In the genomic region with DNA sequence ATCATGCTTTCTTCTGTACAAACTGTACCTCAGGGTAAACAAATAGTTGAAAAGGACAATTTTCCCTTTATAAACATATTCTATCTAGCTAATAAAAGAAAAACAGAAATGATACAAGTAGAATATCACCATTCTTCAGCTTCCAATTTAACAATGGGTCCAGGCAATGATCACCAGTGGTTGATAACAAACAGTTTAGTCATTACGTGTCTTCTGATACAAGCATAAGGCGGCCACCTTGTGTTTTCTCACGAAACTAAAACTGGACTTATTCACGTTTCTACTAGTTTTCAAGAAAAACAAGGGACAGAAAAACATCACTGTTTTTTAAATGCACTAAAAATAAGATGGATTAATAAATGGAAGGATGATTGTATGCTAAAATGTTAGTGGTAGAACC, we compare ENCODE assay signal across 17 cellular contexts. TPM values are rescaled to one million over a fixed set of nuclear protein-coding genes. Genes with fewer than 3 reads are reported as not detected.
DNase-seq lines count a peak whose midpoint lies in the region; TF ChIP-seq lines count a peak whose summit lies in the region.
"Had no signal": no experiment of that assay in that cellular context is flagged by ENCODE, and none has a peak within 500 bp of the region (broad histone marks: within the 10 kb centered on the region; RNA-seq: fewer than 3 reads in every experiment).

No MANE protein-coding gene starts in this region.

- no peaks in the 10 kb centered on the region for H3K36me3 ChIP-seq in CD8-positive, alpha-beta memory T cell (ENCODE audit: insufficient read depth, low read length)
- peaks cover 42% of the 10 kb centered on the region for H3K36me3 ChIP-seq in HUES64 (ENCODE audit: insufficient read depth, low read length)

- no peak overlapping the region for H3K4me3 Mint-ChIP-seq in CD8-positive, alpha-beta memory T cell
- no peak overlapping the region for H3K4me3 Mint-ChIP-seq in osteocyte (ENCODE audit: unreplicated experiment)
- H3K4me3 Mint-ChIP-seq: brain, nephron progenitor cell had no signal

- peaks cover 33 to 59% (median 51%) of the 10 kb centered on the region in 3 donors for H3K4me1 Mint-ChIP-seq in CD8-positive, alpha-beta memory T cell
- peaks cover 24% of the 10 kb centered on the region for H3K4me1 Mint-ChIP-seq in osteocyte (ENCODE audit: unreplicated experiment)
- H3K4me1 Mint-ChIP-seq: nephron progenitor cell had no signal

- no peak overlapping the region for H3K27ac ChIP-seq in CD8-positive, alpha-beta memory T cell (ENCODE audit: low read depth, low read length)
- peak overlapping the region; percentile 52 for H3K27ac ChIP-seq in HUES64 (ENCODE audit: low read depth, low read length)

- TF ChIP-seq CTCF in choroid plexus epithelial cell (conservative IDR thresholded peaks at IDR 0.05; ENCODE audit: low read depth, low read length) (no peak), osteocyte (IDR thresholded peaks at IDR 0.05) (no peak)

- no peaks in the 10 kb centered on the region for H3K9me3 Mint-ChIP-seq in CD8-positive, alpha-beta memory T cell
- H3K9me3 Mint-ChIP-seq in osteocyte (ENCODE audit: unreplicated experiment), result no peaks in the 10 kb centered on the region

- no peak overlapping the region for H3K4me3 ChIP-seq in CD8-positive, alpha-beta memory T cell (ENCODE audit: low read length)
- H3K4me3 ChIP-seq in HUES64 (ENCODE audit: low read length) (no peak overlapping the region), choroid plexus epithelial cell (ENCODE audit: low read depth, low read length) (no peak overlapping the region)
- H3K4me3 ChIP-seq: tibial nerve had no signal

- peak overlapping the region in 5 of 8 donors; percentile 3 to 59 (median 32) for H3K27ac Mint-ChIP-seq in CD8-positive, alpha-beta memory T cell
- H3K27ac Mint-ChIP-seq in osteocyte (ENCODE audit: unreplicated experiment), result peak overlapping the region; percentile 75

- H3K27me3 Mint-ChIP-seq in CD8-positive, alpha-beta memory T cell, result no peaks in the 10 kb centered on the region
- no peaks in the 10 kb centered on the region for H3K27me3 Mint-ChIP-seq in osteocyte (ENCODE audit: unreplicated experiment)
- H3K27me3 Mint-ChIP-seq: brain had no signal

- no peaks in the 10 kb centered on the region for H3K4me1 ChIP-seq in CD8-positive, alpha-beta memory T cell (ENCODE audit: insufficient read depth, low read length)
- peaks cover 21% of the 10 kb centered on the region for H3K4me1 ChIP-seq in HUES64 (ENCODE audit: insufficient read depth, low read length)

- H3K9ac ChIP-seq in HUES64 (ENCODE audit: low read depth, low read length), result no peak overlapping the region

- no peak for DNase-seq in CD8-positive, alpha-beta memory T cell
- DNase-seq in choroid plexus epithelial cell (ENCODE audit: low read depth), result peak; percentile 43
- DNase-seq in osteocyte (ENCODE audit: extremely low spot score, unreplicated experiment), result no peak
- DNase-seq in stimulated activated CD4-positive, alpha-beta T cell treated with anti-CD3 and anti-CD28 coated beads, Interleukin-15, amount 100 ng/mL, for 24 hours, result no peak
- no peak for DNase-seq in HT-29 (ENCODE audit: low spot score)
- no peak for DNase-seq in DMS 273 treated with DMSO at 0.1 percent for 48 hours (lab: John Stamatoyannopoulos, UW)
- no peak for DNase-seq in NOMO-1 (lab: John Stamatoyannopoulos, UW; ENCODE audit: unreplicated experiment in 2 of 2)
- DNase-seq: activated gamma-delta T cell treated with Interleukin-2 at 50 U/mL for 16 hours; NCI-H1105; NCI-H345; nephron progenitor cell; stimulated activated CD4-positive, alpha-beta T cell treated with anti-CD3 and anti-CD28 coated beads, Interleukin-2, amount 100 ng/mL, for 24 hours had no signal

- no peaks in the 10 kb centered on the region for H3K9me3 ChIP-seq in CD8-positive, alpha-beta memory T cell (ENCODE audit: low read length)
- H3K9me3 ChIP-seq in HUES64 (ENCODE audit: insufficient read depth, low read depth, low read length), result no peaks in the 10 kb centered on the region
- H3K9me3 ChIP-seq: tibial nerve had no signal

- 92% methylated on average over 4 of the region's 4 CpGs for WGBS in HUES64

- H3K27me3 ChIP-seq in CD8-positive, alpha-beta memory T cell (ENCODE audit: insufficient read depth, low read length, poor library complexity, severe bottlenecking), result no peaks in the 10 kb centered on the region
- no peaks in the 10 kb centered on the region for H3K27me3 ChIP-seq in HUES64 (ENCODE audit: insufficient read depth, low read length)
- H3K27me3 ChIP-seq: tibial nerve had no signal

- CTCF ChIA-PET in CD8-positive, alpha-beta memory T cell (lab: Charles Lee), result interaction anchor here (1.1 to 2.2 kb wide), 7 partner anchors 12 to 153 kb away, joined by 3 to 7 read pairs (median 3); partner anchors contain the start of gene KANSL1

- POLR2A ChIA-PET in CD8-positive, alpha-beta memory T cell (lab: Charles Lee), result interaction anchor here (1.0 kb wide), 1 partner anchor 136 kb away, joined by 4 read pairs; the partner anchor contains the start of gene KANSL1

- peaks cover 4 to 63% (median 6%) of the 10 kb centered on the region in 3 donors for H3K36me3 Mint-ChIP-seq in CD8-positive, alpha-beta memory T cell
- peaks cover 43% of the 10 kb centered on the region for H3K36me3 Mint-ChIP-seq in osteocyte (ENCODE audit: unreplicated experiment)

RNA-seq across cellular contexts. Expression of gene STH, which starts 58.3 kb away (rescaled TPM):
- total RNA-seq in CD8-positive, alpha-beta memory T cell, result not detected
- not detected for polyA plus RNA-seq in CD8-positive, alpha-beta memory T cell
- polyA plus RNA-seq in HUES64 (2013, experiment 1 of 2), result not detected
- polyA plus RNA-seq in HUES64 (2013, experiment 2 of 2), result not detected
- not detected in 2 replicates for total RNA-seq in osteocyte
- total RNA-seq in HT-29 (2014; rRNA removed; shearing (Covaris generic)), result not detected in 2 replicates
- total RNA-seq: fibroblast of villous mesenchyme, liver, tibial nerve had no signal
- polyA plus RNA-seq: liver had no signal
